In the genomic region with DNA sequence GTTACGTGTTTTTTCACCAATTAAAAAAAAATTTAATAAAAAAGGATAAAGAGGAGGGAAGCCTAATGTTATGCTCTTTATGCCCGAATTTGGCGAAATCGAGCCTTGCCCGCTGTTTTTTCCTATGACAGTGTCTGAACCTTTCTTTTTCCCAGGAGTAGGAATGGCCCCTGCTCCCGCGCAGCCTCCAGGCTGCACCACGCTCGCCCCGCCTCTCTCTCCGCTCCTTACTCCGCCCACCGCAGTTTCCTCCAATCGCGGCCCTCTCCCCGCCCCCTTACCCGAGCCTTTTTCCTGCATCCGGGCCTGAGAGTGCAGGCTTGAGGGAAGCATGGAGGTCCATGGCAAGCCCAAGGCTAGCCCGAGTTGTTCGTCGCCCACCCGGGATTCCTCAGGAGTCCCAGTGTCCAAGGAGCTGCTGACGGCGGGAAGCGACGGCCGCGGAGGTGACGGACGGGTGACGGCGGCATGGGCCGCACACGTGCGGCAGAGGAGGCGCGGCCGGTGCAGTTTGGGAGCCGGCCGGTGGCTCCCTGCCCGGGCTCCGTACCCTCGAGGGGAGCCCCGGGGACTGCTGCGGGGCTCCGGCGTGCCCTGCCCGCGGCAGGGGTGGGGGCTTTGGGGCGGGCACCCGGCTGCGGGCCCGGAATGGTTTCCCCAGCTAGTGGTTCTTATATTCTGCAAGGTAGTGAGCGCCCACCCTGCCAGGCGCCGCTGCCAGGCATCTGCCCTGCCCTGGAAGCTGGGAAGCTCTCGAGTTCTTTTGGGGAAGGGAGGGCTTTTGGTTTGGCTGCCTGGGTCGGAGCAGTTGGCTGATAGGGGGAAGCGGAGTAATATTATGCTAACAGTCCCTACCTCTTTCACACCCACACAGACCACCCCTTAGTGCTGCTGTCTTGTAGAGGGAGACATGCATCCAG, we compare ENCODE assay signal across 8 cellular contexts. TPM values are rescaled to one million over a fixed set of nuclear protein-coding genes. Genes with fewer than 3 reads are reported as not detected.
DNase-seq lines count a peak whose midpoint lies in the region; ATAC-seq and TF ChIP-seq lines count a peak whose summit lies in the region.

A gene with protein sequence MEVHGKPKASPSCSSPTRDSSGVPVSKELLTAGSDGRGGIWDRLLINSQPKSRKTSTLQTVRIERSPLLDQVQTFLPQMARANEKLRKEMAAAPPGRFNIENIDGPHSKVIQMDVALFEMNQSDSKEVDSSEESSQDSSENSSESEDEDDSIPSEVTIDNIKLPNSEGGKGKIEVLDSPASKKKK (plus strand): TSS at position 295 of the 920 bp plus-strand sequence. CDS start 37 bp downstream, at position 332.

- H3K36me3 Mint-ChIP-seq in activated naive CD4-positive, alpha-beta T cell treated with anti-CD3 and anti-CD28 coated beads, Interleukin-2, amount 50 U/mL, for 24 hours = peaks cover 23% of the 10 kb centered on the region
- H3K36me3 Mint-ChIP-seq in glutamatergic neuron (ENCODE audit: unreplicated experiment) = no peaks in the 10 kb centered on the region

- ATAC-seq in HG02588 (IDR thresholded peaks at IDR 0.05; ENCODE audit: unreplicated experiment) = peak; percentile 98
- peak; percentile 96 for ATAC-seq in thoracic aorta (ENCODE audit: insufficient number of reproducible peaks, low FRiP score, low read depth)

- TF ChIP-seq CTCF in glutamatergic neuron (IDR thresholded peaks at IDR 0.05; ENCODE audit: partially characterized antibody, unreplicated experiment) (no peak), osteoblast (IDR thresholded peaks at IDR 0.05; ENCODE audit: extremely low read depth, low read depth, low read length) (no peak), thoracic aorta (IDR thresholded peaks at IDR 0.05) (no peak)

- DNase-seq in NCI-H1092 (lab: John Stamatoyannopoulos, UW) (peak; percentile 87), SKM-1 (lab: John Stamatoyannopoulos, UW; ENCODE audit: unreplicated experiment) (peak; percentile 51), glutamatergic neuron (peak; percentile 97), osteoblast (ENCODE audit: insufficient read length, low spot score, missing footprints) (peak; percentile 98), thoracic aorta (ENCODE audit: low spot score) (peak; percentile 85)

- H2AFZ ChIP-seq in osteoblast (ENCODE audit: low read length) = peak within 1 kb of the TSS; percentile 97

- no peaks in the 10 kb centered on the region for H4K20me1 ChIP-seq in osteoblast (ENCODE audit: insufficient read depth, low read length)

- H3K27me3 Mint-ChIP-seq in activated naive CD4-positive, alpha-beta T cell treated with anti-CD3 and anti-CD28 coated beads, Interleukin-2, amount 50 U/mL, for 24 hours = no peaks in the 10 kb centered on the region
- H3K27me3 Mint-ChIP-seq in glutamatergic neuron (ENCODE audit: unreplicated experiment) = no peaks in the 10 kb centered on the region

- H3K9me3 ChIP-seq in osteoblast (ENCODE audit: low read depth, low read length) (no peaks in the 10 kb centered on the region), thoracic aorta (no peaks in the 10 kb centered on the region)

- H3K4me3 ChIP-seq in GM08714 (ENCODE audit: low read length) (peak within 1 kb of the TSS; percentile 85), osteoblast (ENCODE audit: insufficient read depth, low read length) (peak within 1 kb of the TSS; percentile 90), thoracic aorta (peak within 1 kb of the TSS; percentile 93)

- peaks cover 18% of the 10 kb centered on the region for H3K36me3 ChIP-seq in osteoblast (ENCODE audit: insufficient read depth, low read length)
- no peaks in the 10 kb centered on the region for H3K36me3 ChIP-seq in thoracic aorta

- H3K27me3 ChIP-seq in osteoblast (ENCODE audit: insufficient read depth, low read length) (no peaks in the 10 kb centered on the region), thoracic aorta (replicated peaks; ENCODE audit: insufficient read depth) (no peaks in the 10 kb centered on the region)

- peaks cover 44% of the 10 kb centered on the region for H3K4me1 Mint-ChIP-seq in activated naive CD4-positive, alpha-beta T cell treated with anti-CD3 and anti-CD28 coated beads, Interleukin-2, amount 50 U/mL, for 24 hours
- peaks cover 6% of the 10 kb centered on the region for H3K4me1 Mint-ChIP-seq in glutamatergic neuron (ENCODE audit: low read depth, unreplicated experiment)

- peaks cover 17% of the 10 kb centered on the region for H3K4me1 ChIP-seq in osteoblast (ENCODE audit: insufficient read depth, low read length)
- peaks cover 11 to 19% of the 10 kb centered on the region in 2 donors for H3K4me1 ChIP-seq in thoracic aorta (ENCODE audit: control insufficient read depth in 1 of 2, low read depth in 2 of 2)

- no peak within 1 kb of the TSS for H3K27ac ChIP-seq in osteoblast (ENCODE audit: low read depth, low read length)
- peak within 1 kb of the TSS; percentile 43 to 62 for H3K27ac ChIP-seq in thoracic aorta

- peak within 1 kb of the TSS; percentile 91 for H3K4me2 ChIP-seq in osteoblast (ENCODE audit: insufficient read depth, low read length)

- peak within 1 kb of the TSS; percentile 92 for H3K4me3 Mint-ChIP-seq in activated naive CD4-positive, alpha-beta T cell treated with anti-CD3 and anti-CD28 coated beads, Interleukin-2, amount 50 U/mL, for 24 hours
- H3K4me3 Mint-ChIP-seq in glutamatergic neuron (ENCODE audit: unreplicated experiment) = peak within 1 kb of the TSS; percentile 87

- H3K27ac Mint-ChIP-seq in activated naive CD4-positive, alpha-beta T cell treated with anti-CD3 and anti-CD28 coated beads, Interleukin-2, amount 50 U/mL, for 24 hours = peak within 1 kb of the TSS; percentile 21
- peak within 1 kb of the TSS; percentile 55 for H3K27ac Mint-ChIP-seq in glutamatergic neuron (ENCODE audit: unreplicated experiment)

- no peaks in the 10 kb centered on the region for H3K9me3 Mint-ChIP-seq in activated naive CD4-positive, alpha-beta T cell treated with anti-CD3 and anti-CD28 coated beads, Interleukin-2, amount 50 U/mL, for 24 hours
- H3K9me3 Mint-ChIP-seq in glutamatergic neuron (ENCODE audit: unreplicated experiment) = no peaks in the 10 kb centered on the region

- H3K79me2 ChIP-seq in osteoblast (ENCODE audit: insufficient read depth, low read length) = peaks cover 27% of the 10 kb centered on the region

RNA-seq across cellular contexts. Expression of the gene that starts here (rescaled TPM):
- total RNA-seq in glutamatergic neuron (ENCODE audit: unreplicated experiment) (19.3 TPM), osteoblast (4.3 and 4.4 TPM in 2 replicates), thoracic aorta (1 to 10 TPM; 2.0 to 3.5 TPM)
